Comparison of ENCODE assay signal across 1 cellular context in genomic region chr12:57520008-57520726, GRCh38.
TF ChIP-seq lines count a peak whose summit lies in the region.

Gene DDIT3, minus strand, starts transcription at chr12:57520514. Its CDS starts 3,108 bp downstream, at chr12:57517406.

TF ChIP-seq in HepG2, 621 proteins besides CTCF, POLR2A, EP300 and RAD21 (continued from another document and continues in another):
- TF ChIP-seq ZFP37 (CRISPR knock-in tag; IDR thresholded peaks at IDR 0.05; ENCODE audit: borderline replicate concordance) (peak; percentile 84; the same call in 1 of the 2 replicates), HHEX (CRISPR knock-in tag; IDR thresholded peaks at IDR 0.05) (no peak), ZNF513 (CRISPR knock-in tag; conservative IDR thresholded peaks at IDR 0.05) (no peak), NFAT5 (CRISPR knock-in tag; IDR thresholded peaks at IDR 0.05) (no peak), HOXD1 (CRISPR knock-in tag; IDR thresholded peaks at IDR 0.05) (no peak; the same call in 1 of the 2 replicates), DBP (CRISPR knock-in tag; IDR thresholded peaks at IDR 0.05; ENCODE audit: not compliant biosample characterization) (no peak), MXD3 (CRISPR knock-in tag; IDR thresholded peaks at IDR 0.05) (no peak), ZNF674 (CRISPR knock-in tag; IDR thresholded peaks at IDR 0.05; ENCODE audit: low read depth) (0 out of 2 replicates have a peak, but pooled peaks have one; percentile 71), ZNF142 (CRISPR knock-in tag; IDR thresholded peaks at IDR 0.05) (peak; percentile 58; the same call in 1 of the 2 replicates), MNT (IDR thresholded peaks at IDR 0.05) (peak; percentile 71), ZSCAN20 (CRISPR knock-in tag; IDR thresholded peaks at IDR 0.05; ENCODE audit: borderline replicate concordance) (no peak), E2F2 (CRISPR knock-in tag; IDR thresholded peaks at IDR 0.05; ENCODE audit: borderline replicate concordance) (no peak), PHF5A (CRISPR knock-in tag; IDR thresholded peaks at IDR 0.05; ENCODE audit: low read depth, unreplicated experiment) (no peak), NR1H2 (CRISPR knock-in tag; IDR thresholded peaks at IDR 0.05; ENCODE audit: borderline replicate concordance, low read depth) (no peak), YY1 (IDR thresholded peaks at IDR 0.05; ENCODE audit: insufficient read depth, insufficient replicate concordance, low read depth, low read length) (no peak), ASH2L (IDR thresholded peaks at IDR 0.05; ENCODE audit: insufficient read length, low read depth, low read length) (peak; percentile 53), KAT8 (CRISPR knock-in tag; IDR thresholded peaks at IDR 0.05) (peak; percentile 59), SOX5 (CRISPR knock-in tag; IDR thresholded peaks at IDR 0.05; ENCODE audit: borderline replicate concordance) (no peak), HMG20B (CRISPR knock-in tag; conservative IDR thresholded peaks at IDR 0.05) (0 out of 2 replicates have a peak, but pooled peaks have one; percentile 37), MTA3 (CRISPR knock-in tag; IDR thresholded peaks at IDR 0.05) (no peak), ZHX2 (IDR thresholded peaks at IDR 0.05; ENCODE audit: low read depth) (no peak), ZHX2 (CRISPR knock-in tag; IDR thresholded peaks at IDR 0.05; ENCODE audit: borderline replicate concordance) (no peak), ZNF639 (CRISPR knock-in tag; conservative IDR thresholded peaks at IDR 0.05) (peak; percentile 91; the same call in 1 of the 2 replicates), ZKSCAN5 (CRISPR knock-in tag; IDR thresholded peaks at IDR 0.05) (no peak), ZMYM3 (CRISPR knock-in tag; IDR thresholded peaks at IDR 0.05) (no peak), ZNF75D (CRISPR knock-in tag; IDR thresholded peaks at IDR 0.05; ENCODE audit: borderline replicate concordance) (no peak)
